In genomic region chr6:63598251-63599036, GRCh38 we compare ENCODE assay signal across 1 cellular context.
TF ChIP-seq lines count a peak whose summit lies in the region.

No MANE protein-coding gene starts in this region.

TF ChIP-seq in HepG2, 621 proteins besides CTCF, POLR2A, EP300 and RAD21 (continued from another document and continues in another):
- peak; percentile 73; the same call in 1 of the 2 replicates for TF ChIP-seq ATF2 (CRISPR knock-in tag; IDR thresholded peaks at IDR 0.05)
- peak; percentile 66 for TF ChIP-seq ZNF792 (CRISPR knock-in tag; IDR thresholded peaks at IDR 0.05)
- TF ChIP-seq ETV5 (CRISPR knock-in tag; IDR thresholded peaks at IDR 0.05; ENCODE audit: borderline replicate concordance) = peak; percentile 15; the same call in 1 of the 2 replicates
- TF ChIP-seq ZNF383 (CRISPR knock-in tag; IDR thresholded peaks at IDR 0.05; ENCODE audit: borderline replicate concordance) = no peak
- no peak for TF ChIP-seq PRPF4 (IDR thresholded peaks at IDR 0.05; ENCODE audit: low read depth, low read length, poor library complexity, severe bottlenecking)
- no peak for TF ChIP-seq ZNF83 (CRISPR knock-in tag; IDR thresholded peaks at IDR 0.05; ENCODE audit: borderline replicate concordance)
- TF ChIP-seq ARID3A (IDR thresholded peaks at IDR 0.05; ENCODE audit: low read depth, low read length) = no peak; the same call in 1 of the 2 replicates
- no peak for TF ChIP-seq ZNF773 (CRISPR knock-in tag; IDR thresholded peaks at IDR 0.05; ENCODE audit: borderline replicate concordance)
- no peak for TF ChIP-seq MTF2 (CRISPR knock-in tag; IDR thresholded peaks at IDR 0.05; ENCODE audit: borderline replicate concordance)
- peak; percentile 81; the same call in 1 of the 2 replicates for TF ChIP-seq SMYD3 (CRISPR knock-in tag; IDR thresholded peaks at IDR 0.05)
- TF ChIP-seq JDP2 (CRISPR knock-in tag; IDR thresholded peaks at IDR 0.05; ENCODE audit: borderline replicate concordance) = no peak
- no peak for TF ChIP-seq MZF1 (CRISPR knock-in tag; IDR thresholded peaks at IDR 0.05; ENCODE audit: borderline replicate concordance)
- TF ChIP-seq ZBTB38 (CRISPR knock-in tag; IDR thresholded peaks at IDR 0.05) = peak; percentile 69; the same call in 1 of the 2 replicates
- TF ChIP-seq ARHGAP35 (CRISPR knock-in tag; IDR thresholded peaks at IDR 0.05; ENCODE audit: borderline replicate concordance) = no peak
- TF ChIP-seq FOXP4 (CRISPR knock-in tag; IDR thresholded peaks at IDR 0.05) = peak; percentile 71; the same call in 1 of the 2 replicates
- TF ChIP-seq ONECUT2 (CRISPR knock-in tag; IDR thresholded peaks at IDR 0.05) = peak; percentile 71; the same call in 1 of the 2 replicates
- no peak for TF ChIP-seq ETS1 (CRISPR knock-in tag; IDR thresholded peaks at IDR 0.05)
- peak; percentile 79 for TF ChIP-seq KMT2A (CRISPR knock-in tag; IDR thresholded peaks at IDR 0.05)
- TF ChIP-seq ZNF777 (CRISPR knock-in tag; IDR thresholded peaks at IDR 0.05) = peak; percentile 50; the same call in 1 of the 2 replicates
- TF ChIP-seq THAP11 (CRISPR knock-in tag; IDR thresholded peaks at IDR 0.05) = peak; percentile 98
- no peak for TF ChIP-seq TBP (CRISPR knock-in tag; IDR thresholded peaks at IDR 0.05)
- 0 out of 2 replicates have a peak, but pooled peaks have one; percentile 53 for TF ChIP-seq PRDM10 (CRISPR knock-in tag; IDR thresholded peaks at IDR 0.05; ENCODE audit: low read depth)
- no peak for TF ChIP-seq TCF7L2 (IDR thresholded peaks at IDR 0.05; ENCODE audit: low read depth, low read length)
- peak; percentile 70 for TF ChIP-seq ZNF280D (CRISPR knock-in tag; IDR thresholded peaks at IDR 0.05)
- TF ChIP-seq RFX1 (IDR thresholded peaks at IDR 0.05) = no peak
- peak; percentile 47; the same call in 1 of the 2 replicates for TF ChIP-seq YEATS2 (CRISPR knock-in tag; IDR thresholded peaks at IDR 0.05; ENCODE audit: borderline replicate concordance)
- TF ChIP-seq IRF1 (CRISPR knock-in tag; IDR thresholded peaks at IDR 0.05; ENCODE audit: low read depth) = no peak
- no peak; the same call in 1 of the 2 replicates for TF ChIP-seq ZNF652 (CRISPR knock-in tag; IDR thresholded peaks at IDR 0.05; ENCODE audit: borderline replicate concordance, low read depth)
- TF ChIP-seq ZNF639 (CRISPR knock-in tag; conservative IDR thresholded peaks at IDR 0.05) = no peak
- peak; percentile 78 for TF ChIP-seq TEAD3 (CRISPR knock-in tag; optimal IDR thresholded peaks at IDR 0.05; ENCODE audit: borderline replicate concordance)
- TF ChIP-seq ZNF704 (CRISPR knock-in tag; IDR thresholded peaks at IDR 0.05; ENCODE audit: borderline replicate concordance) = peak; percentile 75; the same call in 1 of the 2 replicates
- no peak for TF ChIP-seq ZNF484 (CRISPR knock-in tag; IDR thresholded peaks at IDR 0.05; ENCODE audit: borderline replicate concordance, low read depth)
- TF ChIP-seq E2F2 (CRISPR knock-in tag; IDR thresholded peaks at IDR 0.05; ENCODE audit: borderline replicate concordance) = peak; percentile 68; the same call in 1 of the 2 replicates
- peak; percentile 63 for TF ChIP-seq SPEN (CRISPR knock-in tag; IDR thresholded peaks at IDR 0.05; ENCODE audit: low read depth)
